ENCODE assay signal across 1 cellular context in the genomic region with DNA sequence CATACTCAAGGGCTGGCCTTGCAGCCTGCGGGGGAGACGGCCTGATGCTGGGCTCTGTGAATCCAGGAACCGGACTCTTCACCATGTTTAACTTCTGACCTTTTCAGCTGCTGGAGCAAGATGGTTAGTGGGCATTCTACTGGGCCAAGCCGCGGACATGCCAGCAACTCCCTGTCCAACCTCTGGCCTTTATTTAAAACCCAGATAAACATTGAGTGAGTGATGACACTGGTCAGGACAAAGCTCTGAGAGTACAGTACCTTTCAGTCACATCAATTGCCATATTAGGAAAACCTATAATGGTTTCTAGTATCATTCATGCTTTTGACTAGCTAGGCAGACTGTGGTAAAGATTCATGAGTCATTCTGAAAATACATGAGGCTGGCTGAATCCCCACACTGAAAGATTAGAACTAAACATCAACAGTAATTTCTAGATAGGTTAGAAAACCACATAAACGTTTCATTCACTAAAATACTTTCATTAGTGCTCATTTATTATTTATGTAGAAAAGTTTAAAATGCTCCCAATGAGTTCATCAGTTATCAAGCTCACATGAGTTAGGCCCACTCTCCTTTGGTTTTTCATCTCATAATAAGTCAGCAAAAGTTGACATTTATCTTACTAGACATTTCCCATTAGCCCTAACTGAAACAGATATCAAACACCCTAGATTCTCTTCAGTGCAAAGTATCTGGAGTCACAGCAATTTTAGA.
TF ChIP-seq lines count a peak whose summit lies in the region.

No MANE protein-coding gene starts in this region.

TF ChIP-seq in GM12878, 131 proteins besides CTCF, POLR2A, EP300 and RAD21 (continued from another document and continues in another):
- TF ChIP-seq, protein P1, sequence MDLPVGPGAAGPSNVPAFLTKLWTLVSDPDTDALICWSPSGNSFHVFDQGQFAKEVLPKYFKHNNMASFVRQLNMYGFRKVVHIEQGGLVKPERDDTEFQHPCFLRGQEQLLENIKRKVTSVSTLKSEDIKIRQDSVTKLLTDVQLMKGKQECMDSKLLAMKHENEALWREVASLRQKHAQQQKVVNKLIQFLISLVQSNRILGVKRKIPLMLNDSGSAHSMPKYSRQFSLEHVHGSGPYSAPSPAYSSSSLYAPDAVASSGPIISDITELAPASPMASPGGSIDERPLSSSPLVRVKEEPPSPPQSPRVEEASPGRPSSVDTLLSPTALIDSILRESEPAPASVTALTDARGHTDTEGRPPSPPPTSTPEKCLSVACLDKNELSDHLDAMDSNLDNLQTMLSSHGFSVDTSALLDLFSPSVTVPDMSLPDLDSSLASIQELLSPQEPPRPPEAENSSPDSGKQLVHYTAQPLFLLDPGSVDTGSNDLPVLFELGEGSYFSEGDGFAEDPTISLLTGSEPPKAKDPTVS (IDR thresholded peaks at IDR 0.05; ENCODE audit: low read depth, low read length), result no peak
- peak; percentile 69; the same call in 1 of the 2 replicates for TF ChIP-seq CBX5 (IDR thresholded peaks at IDR 0.05; ENCODE audit: low read depth)
- TF ChIP-seq, protein P2, sequence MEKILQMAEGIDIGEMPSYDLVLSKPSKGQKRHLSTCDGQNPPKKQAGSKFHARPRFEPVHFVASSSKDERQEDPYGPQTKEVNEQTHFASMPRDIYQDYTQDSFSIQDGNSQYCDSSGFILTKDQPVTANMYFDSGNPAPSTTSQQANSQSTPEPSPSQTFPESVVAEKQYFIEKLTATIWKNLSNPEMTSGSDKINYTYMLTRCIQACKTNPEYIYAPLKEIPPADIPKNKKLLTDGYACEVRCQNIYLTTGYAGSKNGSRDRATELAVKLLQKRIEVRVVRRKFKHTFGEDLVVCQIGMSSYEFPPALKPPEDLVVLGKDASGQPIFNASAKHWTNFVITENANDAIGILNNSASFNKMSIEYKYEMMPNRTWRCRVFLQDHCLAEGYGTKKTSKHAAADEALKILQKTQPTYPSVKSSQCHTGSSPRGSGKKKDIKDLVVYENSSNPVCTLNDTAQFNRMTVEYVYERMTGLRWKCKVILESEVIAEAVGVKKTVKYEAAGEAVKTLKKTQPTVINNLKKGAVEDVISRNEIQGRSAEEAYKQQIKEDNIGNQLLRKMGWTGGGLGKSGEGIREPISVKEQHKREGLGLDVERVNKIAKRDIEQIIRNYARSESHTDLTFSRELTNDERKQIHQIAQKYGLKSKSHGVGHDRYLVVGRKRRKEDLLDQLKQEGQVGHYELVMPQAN (conservative IDR thresholded peaks at IDR 0.05), result no peak
- TF ChIP-seq ZNF217 (IDR thresholded peaks at IDR 0.05), result peak; percentile 100
- peak; percentile 97 for TF ChIP-seq MTA2 (IDR thresholded peaks at IDR 0.05; ENCODE audit: low read depth)
- peak; percentile 76; the same call in 2 of the 3 replicates for TF ChIP-seq POU2F2 (IDR thresholded peaks at IDR 0.05; ENCODE audit: borderline replicate concordance, low read depth, low read length)
- 0 out of 2 replicates have a peak, but pooled peaks have one; percentile 9 for TF ChIP-seq ZNF384 (IDR thresholded peaks at IDR 0.05; ENCODE audit: borderline replicate concordance, low read depth, low read length)
- TF ChIP-seq TAF1 (IDR thresholded peaks at IDR 0.05; ENCODE audit: borderline replicate concordance, low read depth, low read length), result no peak
- no peak for TF ChIP-seq SP1 (IDR thresholded peaks at IDR 0.05; ENCODE audit: low read depth, low read length)
- TF ChIP-seq RELA (IDR thresholded peaks at IDR 0.05; ENCODE audit: borderline replicate concordance, partially characterized antibody), result no peak
- no peak for TF ChIP-seq YBX1 (IDR thresholded peaks at IDR 0.05)
- TF ChIP-seq, protein P3, sequence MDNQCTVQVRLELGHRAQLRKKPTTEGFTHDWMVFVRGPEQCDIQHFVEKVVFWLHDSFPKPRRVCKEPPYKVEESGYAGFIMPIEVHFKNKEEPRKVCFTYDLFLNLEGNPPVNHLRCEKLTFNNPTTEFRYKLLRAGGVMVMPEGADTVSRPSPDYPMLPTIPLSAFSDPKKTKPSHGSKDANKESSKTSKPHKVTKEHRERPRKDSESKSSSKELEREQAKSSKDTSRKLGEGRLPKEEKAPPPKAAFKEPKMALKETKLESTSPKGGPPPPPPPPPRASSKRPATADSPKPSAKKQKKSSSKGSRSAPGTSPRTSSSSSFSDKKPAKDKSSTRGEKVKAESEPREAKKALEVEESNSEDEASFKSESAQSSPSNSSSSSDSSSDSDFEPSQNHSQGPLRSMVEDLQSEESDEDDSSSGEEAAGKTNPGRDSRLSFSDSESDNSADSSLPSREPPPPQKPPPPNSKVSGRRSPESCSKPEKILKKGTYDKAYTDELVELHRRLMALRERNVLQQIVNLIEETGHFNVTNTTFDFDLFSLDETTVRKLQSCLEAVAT (IDR thresholded peaks at IDR 0.05), result peak; percentile 77
- no peak for TF ChIP-seq SUZ12 (IDR thresholded peaks at IDR 0.05; ENCODE audit: unreplicated experiment)
- TF ChIP-seq CHD4 (IDR thresholded peaks at IDR 0.05), result no peak
- TF ChIP-seq SUPT20H (IDR thresholded peaks at IDR 0.05; ENCODE audit: borderline replicate concordance, control insufficient read depth, low read depth, low read length), result no peak
- TF ChIP-seq, protein P4, sequence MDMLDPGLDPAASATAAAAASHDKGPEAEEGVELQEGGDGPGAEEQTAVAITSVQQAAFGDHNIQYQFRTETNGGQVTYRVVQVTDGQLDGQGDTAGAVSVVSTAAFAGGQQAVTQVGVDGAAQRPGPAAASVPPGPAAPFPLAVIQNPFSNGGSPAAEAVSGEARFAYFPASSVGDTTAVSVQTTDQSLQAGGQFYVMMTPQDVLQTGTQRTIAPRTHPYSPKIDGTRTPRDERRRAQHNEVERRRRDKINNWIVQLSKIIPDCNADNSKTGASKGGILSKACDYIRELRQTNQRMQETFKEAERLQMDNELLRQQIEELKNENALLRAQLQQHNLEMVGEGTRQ (IDR thresholded peaks at IDR 0.05; ENCODE audit: borderline replicate concordance, low read depth, low read length), result no peak; the same call in 1 of the 2 replicates
- peak; percentile 100 for TF ChIP-seq RUNX3 (IDR thresholded peaks at IDR 0.05; ENCODE audit: low read length)
- TF ChIP-seq, protein P5, sequence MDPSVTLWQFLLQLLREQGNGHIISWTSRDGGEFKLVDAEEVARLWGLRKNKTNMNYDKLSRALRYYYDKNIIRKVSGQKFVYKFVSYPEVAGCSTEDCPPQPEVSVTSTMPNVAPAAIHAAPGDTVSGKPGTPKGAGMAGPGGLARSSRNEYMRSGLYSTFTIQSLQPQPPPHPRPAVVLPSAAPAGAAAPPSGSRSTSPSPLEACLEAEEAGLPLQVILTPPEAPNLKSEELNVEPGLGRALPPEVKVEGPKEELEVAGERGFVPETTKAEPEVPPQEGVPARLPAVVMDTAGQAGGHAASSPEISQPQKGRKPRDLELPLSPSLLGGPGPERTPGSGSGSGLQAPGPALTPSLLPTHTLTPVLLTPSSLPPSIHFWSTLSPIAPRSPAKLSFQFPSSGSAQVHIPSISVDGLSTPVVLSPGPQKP (IDR thresholded peaks at IDR 0.05; ENCODE audit: low read depth, low read length), result peak; percentile 43; the same call in 1 of the 2 replicates
- TF ChIP-seq FOXM1 (IDR thresholded peaks at IDR 0.05; ENCODE audit: low read depth, low read length), result peak; percentile 95
- TF ChIP-seq EGR1 (IDR thresholded peaks at IDR 0.05; ENCODE audit: borderline replicate concordance in 1 of 2, low read depth in 2 of 2, low read length in 2 of 2), result no peak
- TF ChIP-seq SREBF2 (IDR thresholded peaks at IDR 0.05; ENCODE audit: low read length), result no peak
- TF ChIP-seq IKZF2 (IDR thresholded peaks at IDR 0.05), result peak; percentile 66 to 77; a peak in 3 of 4 replicates
- TF ChIP-seq JUNB (IDR thresholded peaks at IDR 0.05), result peak; percentile 99
- TF ChIP-seq ZNF274 (IDR thresholded peaks at IDR 0.05; ENCODE audit: insufficient read depth, insufficient read length), result no peak
- no peak for TF ChIP-seq ESRRA (IDR thresholded peaks at IDR 0.05; ENCODE audit: low read length)
- no peak for TF ChIP-seq LARP7 (IDR thresholded peaks at IDR 0.05)
- TF ChIP-seq HCFC1 (IDR thresholded peaks at IDR 0.05; ENCODE audit: low read length), result no peak
- TF ChIP-seq ZBED1 (IDR thresholded peaks at IDR 0.05; ENCODE audit: borderline replicate concordance), result peak; percentile 95
- no peak for TF ChIP-seq BRCA1 (IDR thresholded peaks at IDR 0.05; ENCODE audit: low read depth, low read length)
- peak; percentile 83 for TF ChIP-seq CREM (IDR thresholded peaks at IDR 0.05; ENCODE audit: low read depth)
- TF ChIP-seq, protein P6, sequence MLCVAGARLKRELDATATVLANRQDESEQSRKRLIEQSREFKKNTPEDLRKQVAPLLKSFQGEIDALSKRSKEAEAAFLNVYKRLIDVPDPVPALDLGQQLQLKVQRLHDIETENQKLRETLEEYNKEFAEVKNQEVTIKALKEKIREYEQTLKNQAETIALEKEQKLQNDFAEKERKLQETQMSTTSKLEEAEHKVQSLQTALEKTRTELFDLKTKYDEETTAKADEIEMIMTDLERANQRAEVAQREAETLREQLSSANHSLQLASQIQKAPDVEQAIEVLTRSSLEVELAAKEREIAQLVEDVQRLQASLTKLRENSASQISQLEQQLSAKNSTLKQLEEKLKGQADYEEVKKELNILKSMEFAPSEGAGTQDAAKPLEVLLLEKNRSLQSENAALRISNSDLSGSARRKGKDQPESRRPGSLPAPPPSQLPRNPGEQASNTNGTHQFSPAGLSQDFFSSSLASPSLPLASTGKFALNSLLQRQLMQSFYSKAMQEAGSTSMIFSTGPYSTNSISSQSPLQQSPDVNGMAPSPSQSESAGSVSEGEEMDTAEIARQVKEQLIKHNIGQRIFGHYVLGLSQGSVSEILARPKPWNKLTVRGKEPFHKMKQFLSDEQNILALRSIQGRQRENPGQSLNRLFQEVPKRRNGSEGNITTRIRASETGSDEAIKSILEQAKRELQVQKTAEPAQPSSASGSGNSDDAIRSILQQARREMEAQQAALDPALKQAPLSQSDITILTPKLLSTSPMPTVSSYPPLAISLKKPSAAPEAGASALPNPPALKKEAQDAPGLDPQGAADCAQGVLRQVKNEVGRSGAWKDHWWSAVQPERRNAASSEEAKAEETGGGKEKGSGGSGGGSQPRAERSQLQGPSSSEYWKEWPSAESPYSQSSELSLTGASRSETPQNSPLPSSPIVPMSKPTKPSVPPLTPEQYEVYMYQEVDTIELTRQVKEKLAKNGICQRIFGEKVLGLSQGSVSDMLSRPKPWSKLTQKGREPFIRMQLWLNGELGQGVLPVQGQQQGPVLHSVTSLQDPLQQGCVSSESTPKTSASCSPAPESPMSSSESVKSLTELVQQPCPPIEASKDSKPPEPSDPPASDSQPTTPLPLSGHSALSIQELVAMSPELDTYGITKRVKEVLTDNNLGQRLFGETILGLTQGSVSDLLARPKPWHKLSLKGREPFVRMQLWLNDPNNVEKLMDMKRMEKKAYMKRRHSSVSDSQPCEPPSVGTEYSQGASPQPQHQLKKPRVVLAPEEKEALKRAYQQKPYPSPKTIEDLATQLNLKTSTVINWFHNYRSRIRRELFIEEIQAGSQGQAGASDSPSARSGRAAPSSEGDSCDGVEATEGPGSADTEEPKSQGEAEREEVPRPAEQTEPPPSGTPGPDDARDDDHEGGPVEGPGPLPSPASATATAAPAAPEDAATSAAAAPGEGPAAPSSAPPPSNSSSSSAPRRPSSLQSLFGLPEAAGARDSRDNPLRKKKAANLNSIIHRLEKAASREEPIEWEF (IDR thresholded peaks at IDR 0.05; ENCODE audit: insufficient replicate concordance, low read depth, low read length), result no peak
- peak; percentile 91 for TF ChIP-seq ATF7 (IDR thresholded peaks at IDR 0.05; ENCODE audit: low read depth)
- TF ChIP-seq CBFB (IDR thresholded peaks at IDR 0.05; ENCODE audit: low read depth), result peak; percentile 89
- TF ChIP-seq, protein P7, sequence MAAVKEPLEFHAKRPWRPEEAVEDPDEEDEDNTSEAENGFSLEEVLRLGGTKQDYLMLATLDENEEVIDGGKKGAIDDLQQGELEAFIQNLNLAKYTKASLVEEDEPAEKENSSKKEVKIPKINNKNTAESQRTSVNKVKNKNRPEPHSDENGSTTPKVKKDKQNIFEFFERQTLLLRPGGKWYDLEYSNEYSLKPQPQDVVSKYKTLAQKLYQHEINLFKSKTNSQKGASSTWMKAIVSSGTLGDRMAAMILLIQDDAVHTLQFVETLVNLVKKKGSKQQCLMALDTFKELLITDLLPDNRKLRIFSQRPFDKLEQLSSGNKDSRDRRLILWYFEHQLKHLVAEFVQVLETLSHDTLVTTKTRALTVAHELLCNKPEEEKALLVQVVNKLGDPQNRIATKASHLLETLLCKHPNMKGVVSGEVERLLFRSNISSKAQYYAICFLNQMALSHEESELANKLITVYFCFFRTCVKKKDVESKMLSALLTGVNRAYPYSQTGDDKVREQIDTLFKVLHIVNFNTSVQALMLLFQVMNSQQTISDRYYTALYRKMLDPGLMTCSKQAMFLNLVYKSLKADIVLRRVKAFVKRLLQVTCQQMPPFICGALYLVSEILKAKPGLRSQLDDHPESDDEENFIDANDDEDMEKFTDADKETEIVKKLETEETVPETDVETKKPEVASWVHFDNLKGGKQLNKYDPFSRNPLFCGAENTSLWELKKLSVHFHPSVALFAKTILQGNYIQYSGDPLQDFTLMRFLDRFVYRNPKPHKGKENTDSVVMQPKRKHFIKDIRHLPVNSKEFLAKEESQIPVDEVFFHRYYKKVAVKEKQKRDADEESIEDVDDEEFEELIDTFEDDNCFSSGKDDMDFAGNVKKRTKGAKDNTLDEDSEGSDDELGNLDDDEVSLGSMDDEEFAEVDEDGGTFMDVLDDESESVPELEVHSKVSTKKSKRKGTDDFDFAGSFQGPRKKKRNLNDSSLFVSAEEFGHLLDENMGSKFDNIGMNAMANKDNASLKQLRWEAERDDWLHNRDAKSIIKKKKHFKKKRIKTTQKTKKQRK (IDR thresholded peaks at IDR 0.05; ENCODE audit: low read depth, low read length), result no peak
- no peak for TF ChIP-seq SMAD1 (IDR thresholded peaks at IDR 0.05; ENCODE audit: low read depth, partially characterized antibody)
- TF ChIP-seq ZZZ3 (IDR thresholded peaks at IDR 0.05; ENCODE audit: control insufficient read depth, insufficient read length, low read depth), result no peak
- TF ChIP-seq JUND (IDR thresholded peaks at IDR 0.05; ENCODE audit: low read depth, low read length), result peak; percentile 97
- TF ChIP-seq MEF2A (IDR thresholded peaks at IDR 0.05; ENCODE audit: insufficient read depth, low read depth, low read length), result peak; percentile 80
- no peak for TF ChIP-seq MXI1 (IDR thresholded peaks at IDR 0.05; ENCODE audit: low read depth, low read length)
- TF ChIP-seq, protein P8, sequence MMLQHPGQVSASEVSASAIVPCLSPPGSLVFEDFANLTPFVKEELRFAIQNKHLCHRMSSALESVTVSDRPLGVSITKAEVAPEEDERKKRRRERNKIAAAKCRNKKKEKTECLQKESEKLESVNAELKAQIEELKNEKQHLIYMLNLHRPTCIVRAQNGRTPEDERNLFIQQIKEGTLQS (IDR thresholded peaks at IDR 0.05; ENCODE audit: borderline replicate concordance, extremely low read depth, low read depth, low read length), result no peak
- 0 out of 2 replicates have a peak, but pooled peaks have one; percentile 65 for TF ChIP-seq TCF3 (IDR thresholded peaks at IDR 0.05; ENCODE audit: borderline replicate concordance, insufficient read depth, low read depth, low read length)
- peak; percentile 72; the same call in 1 of the 2 replicates for TF ChIP-seq PML (IDR thresholded peaks at IDR 0.05; ENCODE audit: low read length)
- TF ChIP-seq SPI1 (IDR thresholded peaks at IDR 0.05; ENCODE audit: borderline replicate concordance, insufficient read depth, low read depth, low read length), result no peak
